ENCODE assay signal across 20 cellular contexts in genomic region chr19:8601796-8602195, GRCh38. TPM values are rescaled to one million over a fixed set of nuclear protein-coding genes. Genes with fewer than 3 reads are reported as not detected.
A peak's percentile ranks its signal among the peaks of the same experiment; 100 is the strongest.
DNase-seq lines count a peak whose midpoint lies in the region; ATAC-seq, FAIRE-seq and TF ChIP-seq lines count a peak whose summit lies in the region.
"Had no signal": no experiment of that assay in that cellular context is flagged by ENCODE, and none has a peak within 500 bp of the region (broad histone marks: within the 10 kb centered on the region; RNA-seq: fewer than 3 reads in every experiment).

No MANE protein-coding gene starts in this region.

- peaks cover 3% of the 10 kb centered on the region for H3K27me3 Mint-ChIP-seq in glutamatergic neuron (ENCODE audit: unreplicated experiment)
- H3K27me3 Mint-ChIP-seq in activated naive CD8-positive, alpha-beta T cell treated with anti-CD3 and anti-CD28 coated beads for 36 hours, result no peaks in the 10 kb centered on the region
- H3K27me3 Mint-ChIP-seq: CD8-positive, alpha-beta memory T cell had no signal

- H3K4me2 ChIP-seq in K562 (ENCODE audit: insufficient read depth, low read length), result no peak overlapping the region

- DNase-seq in K562 (ENCODE audit: extremely low read depth in 1 of 4, low spot score in 3 of 4), result no peak
- DNase-seq in glutamatergic neuron, result no peak
- peak in 1 of 3 donors; percentile 71 for DNase-seq in right lobe of liver
- no peak for DNase-seq in activated naive CD8-positive, alpha-beta T cell treated with anti-CD3 and anti-CD28 coated beads for 36 hours
- DNase-seq in stimulated activated CD4-positive, alpha-beta T cell treated with anti-CD3 and anti-CD28 coated beads, Interleukin-4, amount 100 ng/mL, for 4 hours, result no peak
- DNase-seq: ACHN; BE2C; C1 segment of cervical spinal cord; CD4-positive, CD25-positive, alpha-beta regulatory T cell; CD8-positive, alpha-beta memory T cell; COR-L47; DMS 273 treated with DMSO at 0.1 percent for 48 hours; H9 had no signal

- H3K9me3 ChIP-seq in K562 (replicated peaks; ENCODE audit: control insufficient read depth, insufficient read depth, low read depth, low read length) (no peaks in the 10 kb centered on the region), right lobe of liver (no peaks in the 10 kb centered on the region)
- H3K9me3 ChIP-seq: BE2C had no signal

- no peaks in the 10 kb centered on the region for H3K9me1 ChIP-seq in K562 (ENCODE audit: control insufficient read depth, insufficient read depth, low read length)

- peaks cover 0 to 8% of the 10 kb centered on the region in 2 experiments; a peak in 2 of 5 replicates for H3K4me1 ChIP-seq in K562 (replicated peaks in 1 of 2; ENCODE audit: control insufficient read depth in 2 of 2, insufficient read depth in 2 of 2, low read length in 2 of 2)
- peaks cover 0 to 10% (median 0%) of the 10 kb centered on the region in 4 donors for H3K4me1 ChIP-seq in right lobe of liver
- H3K4me1 ChIP-seq: BE2C had no signal

- no peak overlapping the region for H3K4me3 Mint-ChIP-seq in glutamatergic neuron (ENCODE audit: unreplicated experiment)
- H3K4me3 Mint-ChIP-seq in activated naive CD8-positive, alpha-beta T cell treated with anti-CD3 and anti-CD28 coated beads for 36 hours, result no peak overlapping the region
- H3K4me3 Mint-ChIP-seq: CD4-positive, CD25-positive, alpha-beta regulatory T cell; CD8-positive, alpha-beta memory T cell; H9 had no signal

- CTCF ChIA-PET in K562 (lab: Yijun Ruan, JAX; ENCODE audit: low intra/inter-chr PET ratio), result no interaction called here

- TF ChIP-seq CTCF in K562 (IDR thresholded peaks at IDR 0.05 in 2 of 3, conservative IDR thresholded peaks at IDR 0.05 in 1 of 3; ENCODE audit: insufficient read depth in 2 of 3, low read depth in 1 of 3, low read length in 3 of 3), result no peak
- no peak for TF ChIP-seq CTCF in glutamatergic neuron (IDR thresholded peaks at IDR 0.05; ENCODE audit: partially characterized antibody, unreplicated experiment)
- no peak for TF ChIP-seq CTCF in right lobe of liver (IDR thresholded peaks at IDR 0.05)

- TF ChIP-seq POLR2A in K562 (conservative IDR thresholded peaks at IDR 0.05), result no peak
- peak; percentile 36 for TF ChIP-seq POLR2A in right lobe of liver (IDR thresholded peaks at IDR 0.05)

- peaks cover 5% of the 10 kb centered on the region for H3K36me3 Mint-ChIP-seq in glutamatergic neuron (ENCODE audit: unreplicated experiment)
- peaks cover 24% of the 10 kb centered on the region for H3K36me3 Mint-ChIP-seq in activated naive CD8-positive, alpha-beta T cell treated with anti-CD3 and anti-CD28 coated beads for 36 hours

- in situ Hi-C loops in K562 (cut with MboI), result no loop called here

- peaks cover 6% of the 10 kb centered on the region for H3K9me3 Mint-ChIP-seq in glutamatergic neuron (ENCODE audit: unreplicated experiment)
- peaks cover 2% of the 10 kb centered on the region for H3K9me3 Mint-ChIP-seq in activated naive CD8-positive, alpha-beta T cell treated with anti-CD3 and anti-CD28 coated beads for 36 hours

- TF ChIP-seq EP300 in K562 (IDR thresholded peaks at IDR 0.05; ENCODE audit: low read length), result no peak

- no peak overlapping the region for H3K9ac ChIP-seq in K562 (ENCODE audit: insufficient read depth in 1 of 2, low read depth in 2 of 2, low read length in 2 of 2)

- peaks cover 26 to 73% of the 10 kb centered on the region in 2 experiments for H3K27me3 ChIP-seq in K562 (ENCODE audit: control insufficient read depth in 2 of 2, insufficient read depth in 2 of 2, low read length in 2 of 2)
- no peaks in the 10 kb centered on the region for H3K27me3 ChIP-seq in right lobe of liver
- H3K27me3 ChIP-seq: BE2C had no signal

- POLR2A ChIA-PET in K562 (lab: Yijun Ruan, JAX), result interaction anchor here (1.0 to 1.1 kb wide), 2 partner anchors 9 to 11 kb away, joined by 3 read pairs; no protein-coding TSS in a partner anchor

- H3K4me3 ChIP-seq in K562 (no peak overlapping the region), right lobe of liver (no peak overlapping the region)

- peak; percentile 19 for FAIRE-seq in K562 (lab: Jason Lieb, UNC)
- FAIRE-seq: A204.1, G401.6, GM12891, GM19239, H1 had no signal

- no peaks in the 10 kb centered on the region for H4K20me1 ChIP-seq in K562 (replicated peaks; ENCODE audit: control insufficient read depth, insufficient read depth, low read length)

- intact Hi-C loops in K562 (cut with micrococcal nuclease), result no loop called here
- intact Hi-C loops in right lobe of liver (cut with DNase I), result no loop called here

- 2% methylated on average over 5 of the region's 5 CpGs for WGBS in K562 (ENCODE audit: insufficient coverage, low coverage, missing lambda C conversion rate)
- 33% methylated on average over 1 of the region's 5 CpGs for WGBS in right lobe of liver (ENCODE audit: insufficient coverage, low coverage, low lambda C conversion rate, missing lambda C conversion rate)

- ATAC-seq in K562 (no peak), right lobe of liver (peak; percentile 75 to 92 (median 85)), HG03442 (IDR thresholded peaks at IDR 0.05; ENCODE audit: unreplicated experiment) (no peak), HG02759 (IDR thresholded peaks at IDR 0.05; ENCODE audit: unreplicated experiment) (no peak)

- H3K79me2 ChIP-seq in K562 (ENCODE audit: control insufficient read depth, insufficient read depth, low read length), result no peaks in the 10 kb centered on the region

- H3K36me3 ChIP-seq in K562 (ENCODE audit: control insufficient read depth, insufficient read depth, low read length) (no peaks in the 10 kb centered on the region), right lobe of liver (no peaks in the 10 kb centered on the region)
- H3K36me3 ChIP-seq: BE2C had no signal

- H3K27ac Mint-ChIP-seq in glutamatergic neuron (ENCODE audit: unreplicated experiment), result peak overlapping the region; percentile 46
- H3K27ac Mint-ChIP-seq in activated naive CD8-positive, alpha-beta T cell treated with anti-CD3 and anti-CD28 coated beads for 36 hours, result no peak overlapping the region
- H3K27ac Mint-ChIP-seq: CD4-positive, CD25-positive, alpha-beta regulatory T cell had no signal

- no TSS peak for BruUV-seq in K562 (replicated peaks; lab: Mats Ljungman, UMichigan)

- H3K4me1 Mint-ChIP-seq in glutamatergic neuron (ENCODE audit: low read depth, unreplicated experiment), result no peaks in the 10 kb centered on the region
- H3K4me1 Mint-ChIP-seq in activated naive CD8-positive, alpha-beta T cell treated with anti-CD3 and anti-CD28 coated beads for 36 hours, result no peaks in the 10 kb centered on the region

- no peak overlapping the region for H2AFZ ChIP-seq in K562 (ENCODE audit: low read depth, low read length)

- H3K27ac ChIP-seq in K562 (ENCODE audit: extremely low read depth, low read depth, low read length) (no peak overlapping the region), right lobe of liver (peak overlapping the region in 2 of 3 donors; percentile 30 to 38)

- no peak for TF ChIP-seq RAD21 in K562 (CRISPR knock-in tag; conservative IDR thresholded peaks at IDR 0.05 in 1 of 2, IDR thresholded peaks at IDR 0.05 in 1 of 2)

RNA-seq across cellular contexts. Expression of gene ADAMTS10, which starts 8.7 kb away (rescaled TPM):
- 2.3 and 5.9 TPM in 2 replicates for total RNA-seq in K562 (2011; cell fraction: chromatin; rRNA removed; ENCODE audit: low replicate concordance)
- total RNA-seq in K562 (2011; cell fraction: nucleolus; rRNA removed), result 2.6 and 5.5 TPM in 2 replicates
- 2.8 and 3.6 TPM in 2 replicates for total RNA-seq in K562 (2011; cell fraction: nucleoplasm; rRNA removed)
- total RNA-seq in K562 (2014; rRNA removed) (0.33 and 0.41 TPM in 2 replicates), K562 (2014; rRNA removed; fragmentation: Illumina TruSeq; extraction: Trizol) (not detected in 2 replicates), K562 (2015; rRNA removed; fragmentation: Illumina TruSeq; extraction: Trizol) (0.30 and 0.33 TPM in 2 replicates), K562 (2021) (0.29 and 1.2 TPM in 2 replicates), glutamatergic neuron (ENCODE audit: unreplicated experiment) (87.6 TPM), right lobe of liver (10 to 100 TPM in 3 of 6 experiments, 1 to 10 TPM in 3; 5.0 to 12.2 (median 9.3) TPM)
- polyA plus RNA-seq in K562 (2011; rRNA removed) (0.28 and 0.57 TPM in 2 replicates), K562 (2014; fragmentation: Illumina TruSeq; extraction: Trizol) (0.30 TPM in 1 of 2 replicates, not detected in the other), K562 (2014; fragmentation: Nextera tagmentation; extraction: Ambion mirVana) (not detected), K562 (2014; rRNA removed) (0.84 and 1.8 TPM in 2 replicates)
- polyA plus RNA-seq in K562 (2011; cell fraction: cytosol; rRNA removed), result 0.72 and 1.2 TPM in 2 replicates
- 3.7 and 14.1 TPM in 2 replicates for polyA plus RNA-seq in K562 (2011; cell fraction: nucleus; rRNA removed)
- 0.76 and 1.1 TPM in 2 replicates for polyA plus RNA-seq in K562 (2012)
- 0.30 and 0.53 TPM in 2 replicates for polyA minus RNA-seq in K562 (2011; rRNA and poly(A)+ RNA removed)
- 1.4 TPM in 1 of 2 replicates, not detected in the other for polyA minus RNA-seq in K562 (2011; cell fraction: cytosol; rRNA and poly(A)+ RNA removed)
- 1.8 and 6.3 TPM in 2 replicates for polyA minus RNA-seq in K562 (2011; cell fraction: nucleus; rRNA and poly(A)+ RNA removed)
- 1 to 10 TPM; 3.7 to 4.1 TPM for total RNA-seq in activated naive CD8-positive, alpha-beta T cell treated with anti-CD3 and anti-CD28 coated beads for 36 hours

RNA-seq across cellular contexts. Expression of gene MYO1F, which starts 24.6 kb away (rescaled TPM):
- total RNA-seq in K562 (2011; cell fraction: chromatin; rRNA removed; ENCODE audit: low replicate concordance), result 5.4 and 19.9 TPM in 2 replicates
- 7.4 and 10.8 TPM in 2 replicates for total RNA-seq in K562 (2011; cell fraction: nucleolus; rRNA removed)
- 7.2 and 14.7 TPM in 2 replicates for total RNA-seq in K562 (2011; cell fraction: nucleoplasm; rRNA removed)
- total RNA-seq in K562 (2014; rRNA removed) (2.0 and 5.7 TPM in 2 replicates), K562 (2014; rRNA removed; fragmentation: Illumina TruSeq; extraction: Trizol) (2.6 and 2.8 TPM in 2 replicates), K562 (2015; rRNA removed; fragmentation: Illumina TruSeq; extraction: Trizol) (8.1 and 9.4 TPM in 2 replicates), K562 (2021) (4.5 and 6.0 TPM in 2 replicates), glutamatergic neuron (ENCODE audit: unreplicated experiment) (0.10 TPM), right lobe of liver (10 to 100 TPM in 4 of 6 experiments, 1 to 10 TPM in 2; 7.9 to 21.5 (median 10.2) TPM)
- polyA plus RNA-seq in K562 (2011; rRNA removed) (3.5 and 8.1 TPM in 2 replicates), K562 (2014; fragmentation: Illumina TruSeq; extraction: Trizol) (5.3 and 5.6 TPM in 2 replicates), K562 (2014; fragmentation: Nextera tagmentation; extraction: Ambion mirVana) (under 1 TPM; 0.78 to 0.82 TPM), K562 (2014; rRNA removed) (3.0 and 4.3 TPM in 2 replicates)
- polyA plus RNA-seq in K562 (2011; cell fraction: cytosol; rRNA removed), result 4.3 and 17.3 TPM in 2 replicates
- 5.6 and 11.4 TPM in 2 replicates for polyA plus RNA-seq in K562 (2011; cell fraction: nucleus; rRNA removed)
- 10.8 and 26.9 TPM in 2 replicates for polyA plus RNA-seq in K562 (2012)
- 3.7 and 10.6 TPM in 2 replicates for polyA minus RNA-seq in K562 (2011; rRNA and poly(A)+ RNA removed)
- polyA minus RNA-seq in K562 (2011; cell fraction: cytosol; rRNA and poly(A)+ RNA removed), result 5.9 and 10.6 TPM in 2 replicates
- 6.1 and 9.4 TPM in 2 replicates for polyA minus RNA-seq in K562 (2011; cell fraction: nucleus; rRNA and poly(A)+ RNA removed)
- 1 to 10 TPM; 4.5 to 4.8 TPM for total RNA-seq in activated naive CD8-positive, alpha-beta T cell treated with anti-CD3 and anti-CD28 coated beads for 36 hours

RNA-seq across cellular contexts. Expression of gene NFILZ, which starts 28.6 kb away (rescaled TPM):
- not detected in 2 replicates for total RNA-seq in K562 (2011; cell fraction: chromatin; rRNA removed; ENCODE audit: low replicate concordance)
- not detected in 2 replicates for total RNA-seq in K562 (2011; cell fraction: nucleolus; rRNA removed)
- total RNA-seq in K562 (2011; cell fraction: nucleoplasm; rRNA removed), result not detected in 2 replicates
- not detected in 2 replicates for total RNA-seq in K562 (2014; rRNA removed)
- total RNA-seq in K562 (2014; rRNA removed; fragmentation: Illumina TruSeq; extraction: Trizol), result not detected in 2 replicates
- not detected in 2 replicates for total RNA-seq in K562 (2015; rRNA removed; fragmentation: Illumina TruSeq; extraction: Trizol)
- total RNA-seq in K562 (2021), result not detected in 2 replicates
- polyA plus RNA-seq in K562 (2011; rRNA removed), result not detected in 2 replicates
- not detected in 2 replicates for polyA plus RNA-seq in K562 (2011; cell fraction: cytosol; rRNA removed)
- not detected in 2 replicates for polyA plus RNA-seq in K562 (2011; cell fraction: nucleus; rRNA removed)
- not detected in 2 replicates for polyA plus RNA-seq in K562 (2012)
- not detected in 2 replicates for polyA plus RNA-seq in K562 (2014; fragmentation: Illumina TruSeq; extraction: Trizol)
- not detected for polyA plus RNA-seq in K562 (2014; fragmentation: Nextera tagmentation; extraction: Ambion mirVana)
- not detected in 2 replicates for polyA plus RNA-seq in K562 (2014; rRNA removed)
- not detected in 2 replicates for polyA minus RNA-seq in K562 (2011; rRNA and poly(A)+ RNA removed)
- polyA minus RNA-seq in K562 (2011; cell fraction: cytosol; rRNA and poly(A)+ RNA removed), result not detected in 2 replicates
- not detected in 2 replicates for polyA minus RNA-seq in K562 (2011; cell fraction: nucleus; rRNA and poly(A)+ RNA removed)
- total RNA-seq in glutamatergic neuron (ENCODE audit: unreplicated experiment), result not detected
- total RNA-seq in right lobe of liver, result not detected
- not detected for total RNA-seq in activated naive CD8-positive, alpha-beta T cell treated with anti-CD3 and anti-CD28 coated beads for 36 hours
- total RNA-seq: CD4-positive, CD25-positive, alpha-beta regulatory T cell; CD8-positive, alpha-beta memory T cell; H1; H9 had no signal
- polyA plus RNA-seq: CD4-positive, CD25-positive, alpha-beta regulatory T cell; CD8-positive, alpha-beta memory T cell; H1 had no signal

Comparison
In these comparisons a context has a peak if more than half of its experiments do, and no peak if none do; other contexts are left out.
1. ATAC-seq: peak in right lobe of liver (4 of 4); none in K562 (single experiment), HG03442 (single experiment) and HG02759 (single experiment).